ENCODE assay signal across 1 cellular context in genomic region chr3:50320853-50321145, GRCh38.
TF ChIP-seq lines count a peak whose summit lies in the region.

No MANE protein-coding gene starts in this region.

TF ChIP-seq in HepG2, 621 proteins besides CTCF, POLR2A, EP300 and RAD21:
- TF ChIP-seq ZNF501 (CRISPR knock-in tag; IDR thresholded peaks at IDR 0.05) = peak; percentile 21; the same call in 1 of the 2 replicates
- TF ChIP-seq SAFB2 (CRISPR knock-in tag; IDR thresholded peaks at IDR 0.05; ENCODE audit: borderline replicate concordance, low read depth) = 0 out of 2 replicates have a peak, but pooled peaks have one; percentile 42
- no peak for TF ChIP-seq AHDC1 (CRISPR knock-in tag; IDR thresholded peaks at IDR 0.05; ENCODE audit: borderline replicate concordance)
- TF ChIP-seq GATAD2A (CRISPR knock-in tag; IDR thresholded peaks at IDR 0.05) = peak; percentile 21; the same call in 1 of the 2 replicates
- TF ChIP-seq FOXC1 (CRISPR knock-in tag; IDR thresholded peaks at IDR 0.05; ENCODE audit: borderline replicate concordance) = no peak
- TF ChIP-seq ZXDC (CRISPR knock-in tag; IDR thresholded peaks at IDR 0.05) = 0 out of 2 replicates have a peak, but pooled peaks have one; percentile 33
- no peak for TF ChIP-seq HNF4G (IDR thresholded peaks at IDR 0.05; ENCODE audit: borderline replicate concordance, low read depth, low read length)
- TF ChIP-seq HNF4G (CRISPR knock-in tag; IDR thresholded peaks at IDR 0.05; ENCODE audit: borderline replicate concordance, low read depth) = no peak
- TF ChIP-seq ZNF567 (CRISPR knock-in tag; IDR thresholded peaks at IDR 0.05; ENCODE audit: borderline replicate concordance) = no peak
